ENCODE assay signal across 23 cellular contexts in genomic region chr19:8503506-8503905, GRCh38. TPM values are rescaled to one million over a fixed set of nuclear protein-coding genes. Genes with fewer than 3 reads are reported as not detected.
DNase-seq lines count a peak whose midpoint lies in the region; ATAC-seq and TF ChIP-seq lines count a peak whose summit lies in the region.
"Had no signal": no experiment of that assay in that cellular context is flagged by ENCODE, and none has a peak within 500 bp of the region (broad histone marks: within the 10 kb centered on the region; RNA-seq: fewer than 3 reads in every experiment).

No MANE protein-coding gene starts in this region.

- H4K20me1 ChIP-seq in neural progenitor cell (ENCODE audit: low read depth) = no peaks in the 10 kb centered on the region

- H3K4me3 Mint-ChIP-seq in natural killer cell (peak overlapping the region; percentile 25), neural progenitor cell (no peak overlapping the region)
- no peak overlapping the region for H3K4me3 Mint-ChIP-seq in natural killer cell treated with Interleukin-12 subunit alpha and Interleukin-12 subunit beta and Interleukin-15 and Interleukin-18, amount 100 ng/mL, for 72 hours
- H3K4me3 Mint-ChIP-seq in dendritic cell treated with granulocyte-macrophage colony-stimulating factor and Interleukin-4, amounts not matched to agents 40 ng/mL and 50 ng/mL, for 4 days = peak overlapping the region; percentile 79

- peaks cover 30% of the 10 kb centered on the region for H3K4me1 ChIP-seq in neural progenitor cell
- H3K4me1 ChIP-seq: BE2C had no signal

- peaks cover 33% of the 10 kb centered on the region for H3F3A ChIP-seq in neural progenitor cell (ENCODE audit: low read depth)

- H3K27me3 ChIP-seq in neural progenitor cell = no peaks in the 10 kb centered on the region
- H3K27me3 ChIP-seq: BE2C, Peyer's patch, SJSA1 had no signal

- no peak overlapping the region for H3K9ac ChIP-seq in neural progenitor cell
- H3K9ac ChIP-seq: KMS-11 had no signal

- H3K36me3 Mint-ChIP-seq in natural killer cell (no peaks in the 10 kb centered on the region), neural progenitor cell (no peaks in the 10 kb centered on the region)
- H3K36me3 Mint-ChIP-seq in natural killer cell treated with Interleukin-12 subunit alpha and Interleukin-12 subunit beta and Interleukin-15 and Interleukin-18, amount 100 ng/mL, for 72 hours = no peaks in the 10 kb centered on the region
- peaks cover 27% of the 10 kb centered on the region for H3K36me3 Mint-ChIP-seq in dendritic cell treated with granulocyte-macrophage colony-stimulating factor and Interleukin-4, amounts not matched to agents 40 ng/mL and 50 ng/mL, for 4 days (ENCODE audit: low read depth)

- no peak overlapping the region for H3K27ac ChIP-seq in neural progenitor cell
- H3K27ac ChIP-seq: KMS-11, Peyer's patch, SJSA1 had no signal

- H3K4me2 ChIP-seq in neural progenitor cell = no peak overlapping the region
- H3K4me2 ChIP-seq: KMS-11 had no signal

- DNase-seq in natural killer cell (no peak), neural progenitor cell (ENCODE audit: low spot score) (no peak), NCI-H524 (lab: John Stamatoyannopoulos, UW) (no peak), GM03348 (ENCODE audit: low spot score) (no peak)
- DNase-seq in natural killer cell treated with Interleukin-12 subunit alpha and Interleukin-12 subunit beta and Interleukin-15 and Interleukin-18, amount 100 ng/mL, for 72 hours (ENCODE audit: low spot score) = no peak
- no peak for DNase-seq in effector CD4-positive, alpha-beta T cell
- DNase-seq: BE2C; Calu3; CD8-positive, alpha-beta T cell; DMS153; IMR-90; NCI-H1105; NCI-H2029 treated with DMSO at 0.1 percent for 48 hours; NCI-H226; NCI-H510A treated with DMSO at 0.1 percent for 48 hours; NCI-H82; Peyer's patch had no signal

- peaks cover 17 to 42% of the 10 kb centered on the region in 2 donors for H3K4me1 Mint-ChIP-seq in natural killer cell
- H3K4me1 Mint-ChIP-seq in natural killer cell treated with Interleukin-12 subunit alpha and Interleukin-12 subunit beta and Interleukin-15 and Interleukin-18, amount 100 ng/mL, for 72 hours (ENCODE audit: low read depth in 2 of 2) = peaks cover 13 to 20% of the 10 kb centered on the region in 2 donors
- H3K4me1 Mint-ChIP-seq in dendritic cell treated with granulocyte-macrophage colony-stimulating factor and Interleukin-4, amounts not matched to agents 40 ng/mL and 50 ng/mL, for 4 days (ENCODE audit: low read depth) = peaks cover 88% of the 10 kb centered on the region
- H3K4me1 Mint-ChIP-seq in neural progenitor cell = peaks cover 35% of the 10 kb centered on the region

- H3K9me3 ChIP-seq in neural progenitor cell (ENCODE audit: low read depth) = no peaks in the 10 kb centered on the region
- H3K9me3 ChIP-seq: BE2C, Peyer's patch, SJSA1 had no signal

- no peaks in the 10 kb centered on the region for H3K79me2 ChIP-seq in neural progenitor cell (ENCODE audit: low read depth)

- TF ChIP-seq CTCF in natural killer cell (IDR thresholded peaks at IDR 0.05) (no peak), neural progenitor cell (IDR thresholded peaks at IDR 0.05) (no peak)

- no peak overlapping the region for H3K4me3 ChIP-seq in neural progenitor cell
- H3K4me3 ChIP-seq: Peyer's patch, SJSA1 had no signal

- ATAC-seq in natural killer cell (no peak), GM19023 (IDR thresholded peaks at IDR 0.05; ENCODE audit: unreplicated experiment) (no peak)
- ATAC-seq in natural killer cell treated with Interleukin-12 subunit alpha and Interleukin-12 subunit beta and Interleukin-15 and Interleukin-18, amount 100 ng/mL, for 72 hours = no peak
- ATAC-seq: CD8-positive, alpha-beta T cell had no signal

- H3K9me3 Mint-ChIP-seq in natural killer cell (no peaks in the 10 kb centered on the region), neural progenitor cell (no peaks in the 10 kb centered on the region)
- no peaks in the 10 kb centered on the region for H3K9me3 Mint-ChIP-seq in natural killer cell treated with Interleukin-12 subunit alpha and Interleukin-12 subunit beta and Interleukin-15 and Interleukin-18, amount 100 ng/mL, for 72 hours
- H3K9me3 Mint-ChIP-seq in dendritic cell treated with granulocyte-macrophage colony-stimulating factor and Interleukin-4, amounts not matched to agents 40 ng/mL and 50 ng/mL, for 4 days = no peaks in the 10 kb centered on the region
- H3K9me3 Mint-ChIP-seq: CD8-positive, alpha-beta T cell had no signal

- H3K27ac Mint-ChIP-seq in natural killer cell (no peak overlapping the region), neural progenitor cell (peak overlapping the region; percentile 69)
- peak overlapping the region in 1 of 2 donors; percentile 29 for H3K27ac Mint-ChIP-seq in natural killer cell treated with Interleukin-12 subunit alpha and Interleukin-12 subunit beta and Interleukin-15 and Interleukin-18, amount 100 ng/mL, for 72 hours
- peak overlapping the region; percentile 90 for H3K27ac Mint-ChIP-seq in dendritic cell treated with granulocyte-macrophage colony-stimulating factor and Interleukin-4, amounts not matched to agents 40 ng/mL and 50 ng/mL, for 4 days
- H3K27ac Mint-ChIP-seq: CD8-positive, alpha-beta T cell had no signal

- intact Hi-C loops in natural killer cell (cut with micrococcal nuclease) = loop anchor here (10.0 kb wide), 1 partner anchor 59 kb away; the partner anchor contains the start of gene HNRNPM
- intact Hi-C loops in dendritic cell treated with granulocyte-macrophage colony-stimulating factor and Interleukin-4, amounts not matched to agents 40 ng/mL and 50 ng/mL, for 4 days (cut with micrococcal nuclease) = loop anchor here (10.0 kb wide), 2 partner anchors 89 to 149 kb away; partner anchors contain the start of gene MARCHF2

- H3K36me3 ChIP-seq in neural progenitor cell = no peaks in the 10 kb centered on the region
- H3K36me3 ChIP-seq: BE2C, Peyer's patch, SJSA1 had no signal

- H3K27me3 Mint-ChIP-seq in natural killer cell (ENCODE audit: low read depth in 2 of 2) (no peaks in the 10 kb centered on the region), neural progenitor cell (ENCODE audit: insufficient read depth, low read depth) (no peaks in the 10 kb centered on the region)
- H3K27me3 Mint-ChIP-seq in natural killer cell treated with Interleukin-12 subunit alpha and Interleukin-12 subunit beta and Interleukin-15 and Interleukin-18, amount 100 ng/mL, for 72 hours = no peaks in the 10 kb centered on the region
- no peaks in the 10 kb centered on the region for H3K27me3 Mint-ChIP-seq in dendritic cell treated with granulocyte-macrophage colony-stimulating factor and Interleukin-4, amounts not matched to agents 40 ng/mL and 50 ng/mL, for 4 days

- H2AFZ ChIP-seq in neural progenitor cell (replicated peaks) = no peak overlapping the region

RNA-seq across cellular contexts. Expression of gene PRAM1, which starts 1.1 kb away (rescaled TPM):
- total RNA-seq in natural killer cell = 10 to 100 TPM in 1 of 3 donors, 1 to 10 TPM in 2; 7.7 to 17.5 (median 9.0) TPM
- 1 to 10 TPM; 1.5 to 2.0 TPM for total RNA-seq in natural killer cell treated with Interleukin-12 subunit alpha and Interleukin-12 subunit beta and Interleukin-15 and Interleukin-18, amount 100 ng/mL, for 72 hours
- 0.22 and 0.56 TPM in 2 replicates for total RNA-seq in neural progenitor cell (ENCODE audit: low replicate concordance)
- total RNA-seq: Calu3, G401, H4, IMR-90, SJSA1 had no signal

RNA-seq across cellular contexts. Expression of gene ZNF414, which starts 10.5 kb away (rescaled TPM):
- 10 to 100 TPM; 42.1 to 46.4 (median 42.3) TPM for total RNA-seq in natural killer cell
- 10 to 100 TPM; 15.5 to 16.8 TPM for total RNA-seq in natural killer cell treated with Interleukin-12 subunit alpha and Interleukin-12 subunit beta and Interleukin-15 and Interleukin-18, amount 100 ng/mL, for 72 hours
- total RNA-seq in neural progenitor cell (ENCODE audit: low replicate concordance) = 1.8 and 8.9 TPM in 2 replicates
- total RNA-seq: G401 had no signal

RNA-seq across cellular contexts. Expression of gene HNRNPM, which starts 58.7 kb away (rescaled TPM):
- 100 to 1,000 TPM; 272 to 300 (median 299) TPM for total RNA-seq in natural killer cell
- 100 to 1,000 TPM; 259 to 373 TPM for total RNA-seq in natural killer cell treated with Interleukin-12 subunit alpha and Interleukin-12 subunit beta and Interleukin-15 and Interleukin-18, amount 100 ng/mL, for 72 hours
- 118 and 156 TPM in 2 replicates for total RNA-seq in neural progenitor cell (ENCODE audit: low replicate concordance)

Comparison
In these comparisons a context has a peak if more than half of its experiments do, and no peak if none do; other contexts are left out.
1. H3K4me3 Mint-ChIP-seq: peak in natural killer cell (single experiment) and dendritic cell treated with granulocyte-macrophage colony-stimulating factor and Interleukin-4, amounts not matched to agents 40 ng/mL and 50 ng/mL, for 4 days (single experiment); none in natural killer cell treated with Interleukin-12 subunit alpha and Interleukin-12 subunit beta and Interleukin-15 and Interleukin-18, amount 100 ng/mL, for 72 hours (single experiment) and neural progenitor cell (single experiment).
2. H3K27ac Mint-ChIP-seq: peak in dendritic cell treated with granulocyte-macrophage colony-stimulating factor and Interleukin-4, amounts not matched to agents 40 ng/mL and 50 ng/mL, for 4 days (single experiment) and neural progenitor cell (single experiment); none in natural killer cell (0 of 2).